8 cellular contexts compared by ENCODE assay signal in the genomic region with DNA sequence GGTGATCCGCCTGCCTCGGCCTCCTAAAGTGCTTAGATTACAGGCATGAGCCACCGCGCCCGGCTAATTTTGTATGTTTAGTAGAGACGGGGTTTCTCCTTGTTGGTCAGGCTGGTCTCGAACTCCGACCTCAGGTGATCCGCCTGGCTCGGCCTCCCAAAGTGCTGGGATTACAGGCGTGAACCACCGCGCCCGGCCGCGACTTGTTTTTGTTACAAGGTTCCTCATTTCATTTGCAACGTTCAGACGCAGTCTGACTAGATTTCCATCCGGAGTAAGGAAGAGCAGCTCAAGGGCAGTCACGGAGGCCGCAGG. TPM values are rescaled to one million over a fixed set of nuclear protein-coding genes. Genes with fewer than 3 reads are reported as not detected.
DNase-seq lines count a peak whose midpoint lies in the region; ATAC-seq, FAIRE-seq and TF ChIP-seq lines count a peak whose summit lies in the region.
"Not testable (repeated sequence)": the region's sequence is repeated elsewhere in the genome, so short reads cannot be mapped to it uniquely, and the experiment has no call there.

No MANE protein-coding gene starts in this region.

- not testable (repeated sequence) for H2BK120ac ChIP-seq in H1 (replicated peaks; ENCODE audit: low read depth, low read length)

- not testable (repeated sequence) for H2AK5ac ChIP-seq in H1 (ENCODE audit: low read depth, low read length)

- H2BK15ac ChIP-seq in H1 (ENCODE audit: low read length): not testable (repeated sequence)

- H3K9ac ChIP-seq in BLaER1 (peak overlapping the region; percentile 81), HUES48 (ENCODE audit: low read depth, low read length) (peak overlapping the region; percentile 73), H1 (replicated peaks in 1 of 4; ENCODE audit: extremely low read depth in 1 of 4, low read depth in 3 of 4, low read length in 3 of 4) (peak overlapping the region in 3 of 4 experiments; percentile 62 to 69 (median 66); a peak in 4 of 7 replicates), iPS-18a (ENCODE audit: low read length) (peak overlapping the region; percentile 86), stomach smooth muscle (ENCODE audit: low read length in 2 of 2) (peak overlapping the region; percentile 86 to 97)

- not testable (repeated sequence) for H4K5ac ChIP-seq in H1 (ENCODE audit: insufficient read length, low read depth, low read length)

- not testable (repeated sequence) for H3K23me2 ChIP-seq in H1 (ENCODE audit: low read depth, low read length)

- H3K23ac ChIP-seq in H1 (ENCODE audit: insufficient read length): not testable (repeated sequence)

- H3K27me3 ChIP-seq in BLaER1; HUES48 (ENCODE audit: control insufficient read depth, insufficient read depth, low read length); SJCRH30; H1 (replicated peaks in 1 of 4; ENCODE audit: control insufficient read depth in 3 of 4, extremely low read depth in 1 of 4, insufficient read depth in 3 of 4, low read length in 3 of 4); iPS-18a (ENCODE audit: control insufficient read depth, insufficient read depth, low read length); stomach smooth muscle (ENCODE audit: control insufficient read depth in 1 of 2, insufficient read depth in 2 of 2, low read length in 2 of 2): not testable (repeated sequence)

- H3K4me1 ChIP-seq in BLaER1 (peaks cover 30% of the 10 kb centered on the region), stomach smooth muscle (ENCODE audit: control insufficient read depth, insufficient read depth, low read length) (peaks cover 25% of the 10 kb centered on the region)
- not testable (repeated sequence) for H3K4me1 ChIP-seq in HUES48 (ENCODE audit: control insufficient read depth, insufficient read depth, low read length); SJCRH30; H1 (replicated peaks in 1 of 4; ENCODE audit: control insufficient read depth in 3 of 4, insufficient read depth in 4 of 4, low read length in 3 of 4); iPS-18a (ENCODE audit: control insufficient read depth, low read depth, low read length)

- peak overlapping the region; percentile 91 for H3K4me3 Mint-ChIP-seq in nephron progenitor cell

- not testable (repeated sequence) for H3K14ac ChIP-seq in H1 (ENCODE audit: insufficient read length)

- H4K20me1 ChIP-seq in BLaER1; H1 (replicated peaks in 1 of 2; ENCODE audit: control insufficient read depth in 1 of 2, insufficient read depth in 2 of 2, low read length in 2 of 2): not testable (repeated sequence)

- H3K4ac ChIP-seq in H1 (replicated peaks; ENCODE audit: insufficient read length, low read depth, low read length): not testable (repeated sequence)

- H2BK12ac ChIP-seq in H1 (ENCODE audit: low read depth, low read length): not testable (repeated sequence)

- H4K91ac ChIP-seq in H1 (replicated peaks; ENCODE audit: insufficient read length, low read length): not testable (repeated sequence)

- TF ChIP-seq EP300 in H1 (IDR thresholded peaks at IDR 0.05; ENCODE audit: borderline replicate concordance in 1 of 2, low read depth in 2 of 2, low read length in 2 of 2): not testable (repeated sequence)

- H3K4me3 ChIP-seq in BLaER1 (peak overlapping the region; percentile 85), HUES48 (ENCODE audit: low read depth, low read length) (peak overlapping the region; percentile 92), SJCRH30 (peak overlapping the region; percentile 85), H1 (ENCODE audit: extremely low read depth in 1 of 4, insufficient read depth in 2 of 4, low read depth in 3 of 4, low read length in 4 of 4) (peak overlapping the region; percentile 63 to 87 (median 76)), iPS-18a (ENCODE audit: low read length) (peak overlapping the region; percentile 97), stomach smooth muscle (ENCODE audit: low read length in 2 of 2) (peak overlapping the region; percentile 73 to 89)

- not testable (repeated sequence) for H3K9me3 Mint-ChIP-seq in activated naive CD4-positive, alpha-beta T cell treated with anti-CD3 and anti-CD28 coated beads, Interleukin-2, amount 50 U/mL, for 72 hours
- peaks cover 17% of the 10 kb centered on the region for H3K9me3 Mint-ChIP-seq in nephron progenitor cell

- CTCF ChIA-PET in H1 (lab: Charles Lee; ENCODE audit: partially characterized antibody): interaction anchor here (1.0 to 3.6 kb wide), 3 partner anchors 9 to 174 kb away, joined by 3 to 20 read pairs (median 3); no protein-coding TSS in a partner anchor

- H3K4me2 ChIP-seq in BLaER1: peak overlapping the region; percentile 88
- peak overlapping the region; percentile 55 to 74 for H3K4me2 ChIP-seq in H1 (ENCODE audit: insufficient read depth in 1 of 2, low read depth in 2 of 2, low read length in 2 of 2)

- H3K36me3 ChIP-seq in BLaER1: peaks cover 23% of the 10 kb centered on the region
- peaks cover 14% of the 10 kb centered on the region for H3K36me3 ChIP-seq in HUES48 (ENCODE audit: control insufficient read depth, insufficient read depth, low read length)
- not testable (repeated sequence) for H3K36me3 ChIP-seq in SJCRH30; H1 (ENCODE audit: control insufficient read depth in 2 of 4, insufficient read depth in 4 of 4, low read length in 3 of 4); iPS-18a (ENCODE audit: control insufficient read depth, low read depth, low read length); stomach smooth muscle (ENCODE audit: control insufficient read depth in 2 of 2, insufficient read depth in 2 of 2, low read length in 2 of 2)

- H3K4me1 Mint-ChIP-seq in nephron progenitor cell: peaks cover 28% of the 10 kb centered on the region

- H3K27ac ChIP-seq in BLaER1 (peak overlapping the region; percentile 76), HUES48 (ENCODE audit: low read depth, low read length) (peak overlapping the region; percentile 91), SJCRH30 (peak overlapping the region; percentile 91), H1 (ENCODE audit: low read depth, low read length) (peak overlapping the region; percentile 60; the same call in 1 of the 2 replicates), stomach smooth muscle (ENCODE audit: low read length) (peak overlapping the region; percentile 98)
- H3K27ac ChIP-seq in iPS-18a (ENCODE audit: low read length): not testable (repeated sequence)

- H3K18ac ChIP-seq in H1 (ENCODE audit: extremely low read depth, low read length): not testable (repeated sequence)

- peaks cover 18 to 22% of the 10 kb centered on the region in 2 donors for H3K36me3 Mint-ChIP-seq in activated naive CD4-positive, alpha-beta T cell treated with anti-CD3 and anti-CD28 coated beads, Interleukin-2, amount 50 U/mL, for 72 hours
- peaks cover 32% of the 10 kb centered on the region for H3K36me3 Mint-ChIP-seq in nephron progenitor cell (ENCODE audit: low read depth)

- not testable (repeated sequence) for H3K27me3 Mint-ChIP-seq in nephron progenitor cell (ENCODE audit: low read depth, poor library complexity)

- POLR2A ChIA-PET in H1 (lab: Charles Lee; ENCODE audit: partially characterized antibody): interaction anchor here (0.7 to 11.9 kb wide), 9 partner anchors 8 to 156 kb away, joined by 3 to 99 read pairs (median 3); a partner anchor contains a TSS

- not testable (repeated sequence) for TF ChIP-seq RAD21 in H1 (IDR thresholded peaks at IDR 0.05 in 1 of 2, conservative IDR thresholded peaks at IDR 0.05 in 1 of 2; ENCODE audit: low read depth in 2 of 2, low read length in 2 of 2)

- H3K79me2 ChIP-seq in H1 (ENCODE audit: control insufficient read depth in 1 of 2, insufficient read depth in 2 of 2, low read length in 2 of 2): peaks cover 0 to 16% of the 10 kb centered on the region in 2 experiments; a peak in 3 of 4 replicates

- H3K56ac ChIP-seq in H1 (replicated peaks; ENCODE audit: insufficient read length, low read depth, low read length): peak overlapping the region; percentile 8

- not testable (repeated sequence) for H2BK5ac ChIP-seq in H1 (ENCODE audit: low read depth, low read length)

- not testable (repeated sequence) for H3K79me1 ChIP-seq in H1 (ENCODE audit: low read depth, low read length)

- ATAC-seq in activated naive CD4-positive, alpha-beta T cell treated with anti-CD3 and anti-CD28 coated beads, Interleukin-2, amount 50 U/mL, for 72 hours: not testable (repeated sequence)

- H3K9me3 ChIP-seq in BLaER1; HUES48 (ENCODE audit: control insufficient read depth, insufficient read depth, low read length); SJCRH30 (replicated peaks); H1 (ENCODE audit: insufficient read depth in 2 of 2, low read depth in 1 of 2, low read length in 1 of 2); iPS-18a (ENCODE audit: control insufficient read depth, low read depth, low read length); stomach smooth muscle (ENCODE audit: control insufficient read depth in 2 of 2, low read length in 2 of 2): not testable (repeated sequence)

- 64% methylated on average over 21 of the region's 21 CpGs; no CpG with 5 or more reads in 1 of the 2 experiments for WGBS in H1 (ENCODE audit: extremely low coverage in 1 of 2, insufficient coverage in 1 of 2, insufficient read length in 1 of 2, insufficient replicate concordance in 2 of 2, low coverage in 1 of 2, low lambda C conversion rate in 2 of 2, missing lambda C conversion rate in 1 of 2), 2 experiments

- not testable (repeated sequence) for TF ChIP-seq CTCF in H1 (IDR thresholded peaks at IDR 0.05; ENCODE audit: control extremely low read depth in 1 of 3, insufficient read depth in 1 of 3, low read depth in 1 of 3, low read length in 3 of 3); nephron progenitor cell (IDR thresholded peaks at IDR 0.05)

- peak overlapping the region; percentile 97 for H3K27ac Mint-ChIP-seq in activated naive CD4-positive, alpha-beta T cell treated with anti-CD3 and anti-CD28 coated beads, Interleukin-2, amount 50 U/mL, for 72 hours
- peak overlapping the region; percentile 94 for H3K27ac Mint-ChIP-seq in nephron progenitor cell

- DNase-seq in SJCRH30; activated naive CD4-positive, alpha-beta T cell treated with anti-CD3 and anti-CD28 coated beads, Interleukin-2, amount 50 U/mL, for 72 hours (ENCODE audit: low spot score in 2 of 2); H1 (ENCODE audit: low read depth in 1 of 2, low spot score in 2 of 2); nephron progenitor cell: not testable (repeated sequence)

- H4K8ac ChIP-seq in H1 (ENCODE audit: extremely low read depth, insufficient read depth, low read length): peak overlapping the region; percentile 75; the same call in 1 of the 2 replicates

- not testable (repeated sequence) for FAIRE-seq in H1 (lab: Jason Lieb, UNC)

- H2BK20ac ChIP-seq in H1 (ENCODE audit: low read length): not testable (repeated sequence)

- H2AFZ ChIP-seq in H1 (ENCODE audit: low read length): peak overlapping the region; percentile 53; the same call in 1 of the 2 replicates

- TF ChIP-seq POLR2A in H1 (IDR thresholded peaks at IDR 0.05; ENCODE audit: control extremely low read depth in 1 of 2, low read depth in 2 of 2, low read length in 2 of 2): not testable (repeated sequence)

RNA-seq across cellular contexts. Expression of a gene that starts 0.5 kb away (rescaled TPM):
- 20.7 and 24.7 TPM in 2 replicates for total RNA-seq in SJCRH30 (2014; rRNA removed; shearing (Covaris generic))
- 10 to 100 TPM; 24.0 to 54.9 TPM for total RNA-seq in activated naive CD4-positive, alpha-beta T cell treated with anti-CD3 and anti-CD28 coated beads, Interleukin-2, amount 50 U/mL, for 72 hours
- total RNA-seq in H1 (2021; fragmentation: NEBNext Ultra II Directional; extraction: Animal tissue kit (Norgen Biotek cat#: 25700)): 14.2 and 14.8 TPM in 2 replicates
- 3.5 and 3.6 TPM in 2 replicates for polyA plus RNA-seq in H1 (2011; rRNA removed)
- 6.5 TPM for polyA plus RNA-seq in H1 (2011; cell fraction: cytosol; rRNA removed)
- polyA plus RNA-seq in H1 (2011; cell fraction: nucleus; rRNA removed): 4.0 TPM
- polyA plus RNA-seq in H1 (2012, experiment 1 of 2): 10.2 to 13.5 TPM (median 12.5 TPM) in 4 replicates
- 1.9 TPM for polyA plus RNA-seq in H1 (2012, experiment 2 of 2)
- 10.1 TPM for polyA plus RNA-seq in H1 (2013, experiment 1 of 2)
- polyA plus RNA-seq in H1 (2013, experiment 2 of 2): 11.6 TPM
- polyA minus RNA-seq in H1 (2011; rRNA and poly(A)+ RNA removed): 9.6 and 10.8 TPM in 2 replicates
- 4.9 TPM for polyA minus RNA-seq in H1 (2011; cell fraction: cytosol; rRNA and poly(A)+ RNA removed)
- 4.3 TPM for polyA minus RNA-seq in H1 (2011; cell fraction: nucleus; rRNA and poly(A)+ RNA removed)

RNA-seq across cellular contexts. Expression of a gene that starts 14.3 kb away (rescaled TPM):
- total RNA-seq in SJCRH30 (2014; rRNA removed; shearing (Covaris generic)): 52.2 and 54.2 TPM in 2 replicates
- total RNA-seq in activated naive CD4-positive, alpha-beta T cell treated with anti-CD3 and anti-CD28 coated beads, Interleukin-2, amount 50 U/mL, for 72 hours: 10 to 100 TPM; 15.4 to 49.0 TPM
- total RNA-seq in H1 (2021; fragmentation: NEBNext Ultra II Directional; extraction: Animal tissue kit (Norgen Biotek cat#: 25700)): 41.5 and 41.7 TPM in 2 replicates
- 5.6 and 13.1 TPM in 2 replicates for polyA plus RNA-seq in H1 (2011; rRNA removed)
- polyA plus RNA-seq in H1 (2011; cell fraction: cytosol; rRNA removed): 18.8 TPM
- polyA plus RNA-seq in H1 (2011; cell fraction: nucleus; rRNA removed): 0.51 TPM
- 18.0 to 45.8 TPM (median 21.1 TPM) in 4 replicates for polyA plus RNA-seq in H1 (2012, experiment 1 of 2)
- polyA plus RNA-seq in H1 (2012, experiment 2 of 2): 9.1 TPM
- 29.7 TPM for polyA plus RNA-seq in H1 (2013, experiment 1 of 2)
- 33.2 TPM for polyA plus RNA-seq in H1 (2013, experiment 2 of 2)
- 5.0 and 7.9 TPM in 2 replicates for polyA minus RNA-seq in H1 (2011; rRNA and poly(A)+ RNA removed)
- polyA minus RNA-seq in H1 (2011; cell fraction: cytosol; rRNA and poly(A)+ RNA removed): 15.2 TPM
- 4.3 TPM for polyA minus RNA-seq in H1 (2011; cell fraction: nucleus; rRNA and poly(A)+ RNA removed)

RNA-seq across cellular contexts. Expression of a gene that starts 23.9 kb away (rescaled TPM):
- total RNA-seq in SJCRH30 (2014; rRNA removed; shearing (Covaris generic)): 0.03 TPM in 1 of 2 replicates, not detected in the other
- total RNA-seq in activated naive CD4-positive, alpha-beta T cell treated with anti-CD3 and anti-CD28 coated beads, Interleukin-2, amount 50 U/mL, for 72 hours: 10 to 100 TPM in 1 of 2 donors, 1 to 10 TPM in 1; 5.7 to 15.0 TPM
- total RNA-seq in H1 (2021; fragmentation: NEBNext Ultra II Directional; extraction: Animal tissue kit (Norgen Biotek cat#: 25700)): 1.2 TPM in 2 replicates
- polyA plus RNA-seq in H1 (2011; rRNA removed): 2.5 and 3.1 TPM in 2 replicates
- 2.5 TPM for polyA plus RNA-seq in H1 (2011; cell fraction: cytosol; rRNA removed)
- 4.4 TPM for polyA plus RNA-seq in H1 (2011; cell fraction: nucleus; rRNA removed)
- polyA plus RNA-seq in H1 (2012, experiment 1 of 2): 0.62 to 1.2 TPM (median 0.89 TPM) in 4 replicates
- 0.92 TPM for polyA plus RNA-seq in H1 (2012, experiment 2 of 2)
- 1.3 TPM for polyA plus RNA-seq in H1 (2013, experiment 1 of 2)
- 1.0 TPM for polyA plus RNA-seq in H1 (2013, experiment 2 of 2)
- polyA minus RNA-seq in H1 (2011; rRNA and poly(A)+ RNA removed): 2.1 and 4.1 TPM in 2 replicates
- polyA minus RNA-seq in H1 (2011; cell fraction: cytosol; rRNA and poly(A)+ RNA removed): 1.2 TPM
- 1.7 TPM for polyA minus RNA-seq in H1 (2011; cell fraction: nucleus; rRNA and poly(A)+ RNA removed)

RNA-seq across cellular contexts. Expression of a gene that starts 48.2 kb away (rescaled TPM):
- total RNA-seq in SJCRH30 (2014; rRNA removed; shearing (Covaris generic)): 14.9 and 17.1 TPM in 2 replicates
- 10 to 100 TPM in 1 of 2 donors, 1 to 10 TPM in 1; 7.9 to 11.5 TPM for total RNA-seq in activated naive CD4-positive, alpha-beta T cell treated with anti-CD3 and anti-CD28 coated beads, Interleukin-2, amount 50 U/mL, for 72 hours
- total RNA-seq in H1 (2021; fragmentation: NEBNext Ultra II Directional; extraction: Animal tissue kit (Norgen Biotek cat#: 25700)): 6.7 and 7.2 TPM in 2 replicates
- 1.2 and 1.9 TPM in 2 replicates for polyA plus RNA-seq in H1 (2011; rRNA removed)
- 2.3 TPM for polyA plus RNA-seq in H1 (2011; cell fraction: cytosol; rRNA removed)
- 1.1 TPM for polyA plus RNA-seq in H1 (2011; cell fraction: nucleus; rRNA removed)
- polyA plus RNA-seq in H1 (2012, experiment 1 of 2): 2.3 to 3.8 TPM (median 2.9 TPM) in 4 replicates
- 0.21 TPM for polyA plus RNA-seq in H1 (2012, experiment 2 of 2)
- 2.7 TPM for polyA plus RNA-seq in H1 (2013, experiment 1 of 2)
- 2.4 TPM for polyA plus RNA-seq in H1 (2013, experiment 2 of 2)
- polyA minus RNA-seq in H1 (2011; rRNA and poly(A)+ RNA removed): 3.6 and 5.9 TPM in 2 replicates
- 4.7 TPM for polyA minus RNA-seq in H1 (2011; cell fraction: cytosol; rRNA and poly(A)+ RNA removed)
- polyA minus RNA-seq in H1 (2011; cell fraction: nucleus; rRNA and poly(A)+ RNA removed): 5.0 TPM
